Comparison of ENCODE assay signal across 13 cellular contexts in genomic region chr5:176553260-176554085, GRCh38. TPM values are rescaled to one million over a fixed set of nuclear protein-coding genes. Genes with fewer than 3 reads are reported as not detected.
DNase-seq lines count a peak whose midpoint lies in the region; ATAC-seq, FAIRE-seq and TF ChIP-seq lines count a peak whose summit lies in the region.
"Had no signal": no experiment of that assay in that cellular context is flagged by ENCODE, and none has a peak within 500 bp of the region (broad histone marks: within the 10 kb centered on the region; RNA-seq: fewer than 3 reads in every experiment).

No MANE protein-coding gene starts in this region.

- TF ChIP-seq EP300 in H1 (IDR thresholded peaks at IDR 0.05; ENCODE audit: borderline replicate concordance in 1 of 2, low read depth in 2 of 2, low read length in 2 of 2) = no peak

- H3K27me3 ChIP-seq in H1 (replicated peaks in 1 of 4; ENCODE audit: control insufficient read depth in 3 of 4, extremely low read depth in 1 of 4, insufficient read depth in 3 of 4, low read length in 3 of 4) = no peaks in the 10 kb centered on the region
- H3K27me3 ChIP-seq: vagina had no signal

- no peak overlapping the region for H3K18ac ChIP-seq in H1 (ENCODE audit: extremely low read depth, low read length)

- no peak overlapping the region for H3K23ac ChIP-seq in H1 (ENCODE audit: insufficient read length)

- H3K9me3 ChIP-seq in H1 (ENCODE audit: insufficient read depth in 2 of 2, low read depth in 1 of 2, low read length in 1 of 2) = no peaks in the 10 kb centered on the region
- H3K9me3 ChIP-seq: vagina had no signal

- TF ChIP-seq POLR2A in H1 (IDR thresholded peaks at IDR 0.05; ENCODE audit: control extremely low read depth in 1 of 2, low read depth in 2 of 2, low read length in 2 of 2) = no peak

- H3K4ac ChIP-seq in H1 (replicated peaks; ENCODE audit: insufficient read length, low read depth, low read length) = no peak overlapping the region

- 0 out of 2 replicates have a peak overlapping the region, but pooled peaks have one; percentile 19 for H2BK15ac ChIP-seq in H1 (ENCODE audit: low read length)

- H3K27me3 Mint-ChIP-seq in activated T-cell treated with anti-CD3 and anti-CD28 coated beads, Interleukin-2, amount 50 U/mL, for 72 hours (ENCODE audit: low read depth) = no peaks in the 10 kb centered on the region

- H3K79me2 ChIP-seq in H1 (ENCODE audit: control insufficient read depth in 1 of 2, insufficient read depth in 2 of 2, low read length in 2 of 2) = no peaks in the 10 kb centered on the region

- H3K56ac ChIP-seq in H1 (replicated peaks; ENCODE audit: insufficient read length, low read depth, low read length) = no peak overlapping the region

- POLR2A ChIA-PET in H1 (lab: Charles Lee; ENCODE audit: partially characterized antibody) = interaction anchor here (1.1 to 6.9 kb wide), 4 partner anchors 9 to 17 kb away, joined by 3 to 63 read pairs (median 14); partner anchors contain the start of gene RNF44

- H3K36me3 Mint-ChIP-seq in activated T-cell treated with anti-CD3 and anti-CD28 coated beads, Interleukin-2, amount 50 U/mL, for 72 hours (ENCODE audit: insufficient read depth in 2 of 2) = no peaks in the 10 kb centered on the region
- H3K36me3 Mint-ChIP-seq in stimulated activated effector memory CD8-positive, alpha-beta T cell treated with anti-CD3 and anti-CD28 coated beads, Interleukin-12 subunit alpha, Interleukin-12 subunit beta, amount 100 ng/mL, for 72 hours = peaks cover 4% of the 10 kb centered on the region

- TF ChIP-seq RAD21 in H1 (IDR thresholded peaks at IDR 0.05 in 1 of 2, conservative IDR thresholded peaks at IDR 0.05 in 1 of 2; ENCODE audit: low read depth in 2 of 2, low read length in 2 of 2) = no peak

- H2BK120ac ChIP-seq in H1 (replicated peaks; ENCODE audit: low read depth, low read length) = no peak overlapping the region

- H3K23me2 ChIP-seq in H1 (ENCODE audit: low read depth, low read length) = no peaks in the 10 kb centered on the region

- no peak overlapping the region for H3K27ac ChIP-seq in H1 (ENCODE audit: low read depth, low read length)
- H3K27ac ChIP-seq: vagina had no signal

- no peak overlapping the region for H4K5ac ChIP-seq in H1 (ENCODE audit: insufficient read length, low read depth, low read length)

- H3K79me1 ChIP-seq in H1 (ENCODE audit: low read depth, low read length) = no peaks in the 10 kb centered on the region

- peaks cover 48% of the 10 kb centered on the region for H3K4me1 Mint-ChIP-seq in activated T-cell treated with anti-CD3 and anti-CD28 coated beads, Interleukin-2, amount 50 U/mL, for 72 hours (ENCODE audit: low read depth)
- H3K4me1 Mint-ChIP-seq in stimulated activated effector memory CD8-positive, alpha-beta T cell treated with anti-CD3 and anti-CD28 coated beads, Interleukin-12 subunit alpha, Interleukin-12 subunit beta, amount 100 ng/mL, for 72 hours = peaks cover 59% of the 10 kb centered on the region

- H2AK5ac ChIP-seq in H1 (ENCODE audit: low read depth, low read length) = no peak overlapping the region

- no peak for FAIRE-seq in H1 (lab: Jason Lieb, UNC)
- FAIRE-seq: colon had no signal

- 0 out of 4 replicates have a peak overlapping the region, but pooled peaks of 1 of the 2 experiments have one; percentile 5 for H3K4me2 ChIP-seq in H1 (ENCODE audit: insufficient read depth in 1 of 2, low read depth in 2 of 2, low read length in 2 of 2)

- DNase-seq in activated T-cell treated with anti-CD3 and anti-CD28 coated beads, Interleukin-2, amount 50 U/mL, for 72 hours = peak; percentile 41 to 48
- no peak for DNase-seq in activated T-cell treated with anti-CD3 and anti-CD28 coated beads for 4 hours
- peak; percentile 44 for DNase-seq in NCI-H146 treated with DMSO at 0.1 percent for 48 hours (lab: John Stamatoyannopoulos, UW; ENCODE audit: unreplicated experiment)
- no peak for DNase-seq in H1 (ENCODE audit: low read depth in 1 of 2, low spot score in 2 of 2)
- DNase-seq in stimulated activated effector memory CD8-positive, alpha-beta T cell treated with anti-CD3 and anti-CD28 coated beads, Interleukin-12 subunit alpha, Interleukin-12 subunit beta, amount 100 ng/mL, for 72 hours (ENCODE audit: low spot score in 2 of 2) = no peak
- no peak for DNase-seq in GM19238 (ENCODE audit: insufficient read length, low spot score)
- no peak for DNase-seq in activated CD4-positive, alpha-beta T cell treated with anti-CD3 and anti-CD28 coated beads for 4 hours
- no peak for DNase-seq in DMS79 treated with DMSO at 0.1 percent for 48 hours (lab: John Stamatoyannopoulos, UW)
- DNase-seq: activated effector memory CD4-positive, alpha-beta T cell treated with Interleukin-2 at 50 U/mL for 16 hours; C1 segment of cervical spinal cord had no signal

- WGBS in H1 (ENCODE audit: extremely low coverage in 1 of 2, insufficient coverage in 1 of 2, insufficient read length in 1 of 2, insufficient replicate concordance in 2 of 2, low coverage in 1 of 2, low lambda C conversion rate in 2 of 2, missing lambda C conversion rate in 1 of 2), 2 experiments = 82% methylated on average over 16 of the region's 18 CpGs; no CpG with 5 or more reads in 1 of the 2 experiments

- no peak overlapping the region for H2BK20ac ChIP-seq in H1 (ENCODE audit: low read length)

- H3K4me1 ChIP-seq in H1 (replicated peaks in 1 of 4; ENCODE audit: control insufficient read depth in 3 of 4, insufficient read depth in 4 of 4, low read length in 3 of 4) = peaks cover 0 to 11% (median 4%) of the 10 kb centered on the region in 4 experiments; a peak in 3 of 7 replicates
- H3K4me1 ChIP-seq: vagina had no signal

- ATAC-seq in activated T-cell treated with anti-CD3 and anti-CD28 coated beads, Interleukin-2, amount 50 U/mL, for 72 hours (replicated peaks in 1 of 2) = peak; percentile 76 to 81
- peak; percentile 69 for ATAC-seq in stimulated activated effector memory CD8-positive, alpha-beta T cell treated with anti-CD3 and anti-CD28 coated beads, Interleukin-12 subunit alpha, Interleukin-12 subunit beta, amount 100 ng/mL, for 72 hours

- H4K91ac ChIP-seq in H1 (replicated peaks; ENCODE audit: insufficient read length, low read length) = no peak overlapping the region

- H3K36me3 ChIP-seq in H1 (ENCODE audit: control insufficient read depth in 2 of 4, insufficient read depth in 4 of 4, low read length in 3 of 4) = no peaks in the 10 kb centered on the region
- H3K36me3 ChIP-seq: vagina had no signal

- H3K4me3 Mint-ChIP-seq in activated T-cell treated with anti-CD3 and anti-CD28 coated beads, Interleukin-2, amount 50 U/mL, for 72 hours = peak overlapping the region; percentile 21 to 27
- no peak overlapping the region for H3K4me3 Mint-ChIP-seq in stimulated activated effector memory CD8-positive, alpha-beta T cell treated with anti-CD3 and anti-CD28 coated beads, Interleukin-12 subunit alpha, Interleukin-12 subunit beta, amount 100 ng/mL, for 72 hours

- no peak overlapping the region; the same call in 1 of the 2 replicates for H2BK5ac ChIP-seq in H1 (ENCODE audit: low read depth, low read length)

- no peak for TF ChIP-seq CTCF in H1 (IDR thresholded peaks at IDR 0.05; ENCODE audit: control extremely low read depth in 1 of 3, insufficient read depth in 1 of 3, low read depth in 1 of 3, low read length in 3 of 3)

- CTCF ChIA-PET in H1 (lab: Charles Lee; ENCODE audit: partially characterized antibody) = interaction anchor here (0.9 to 3.9 kb wide), 11 partner anchors 11 to 106 kb away, joined by 3 to 27 read pairs (median 4); partner anchors contain the start of genes EIF4E1B, FAF2 and SNCB

- no peaks in the 10 kb centered on the region for H4K20me1 ChIP-seq in H1 (replicated peaks in 1 of 2; ENCODE audit: control insufficient read depth in 1 of 2, insufficient read depth in 2 of 2, low read length in 2 of 2)

- no peak overlapping the region for H2AFZ ChIP-seq in H1 (ENCODE audit: low read length)

- H3K4me3 ChIP-seq in H1 (ENCODE audit: extremely low read depth in 1 of 4, insufficient read depth in 2 of 4, low read depth in 3 of 4, low read length in 4 of 4) = no peak overlapping the region
- H3K4me3 ChIP-seq: vagina had no signal

- H3K9ac ChIP-seq in H1 (replicated peaks in 1 of 4; ENCODE audit: extremely low read depth in 1 of 4, low read depth in 3 of 4, low read length in 3 of 4) = no peak overlapping the region

- H2BK12ac ChIP-seq in H1 (ENCODE audit: low read depth, low read length) = no peak overlapping the region

- no peak overlapping the region for H3K14ac ChIP-seq in H1 (ENCODE audit: insufficient read length)

- no peak overlapping the region for H4K8ac ChIP-seq in H1 (ENCODE audit: extremely low read depth, insufficient read depth, low read length)

- H3K27ac Mint-ChIP-seq in activated T-cell treated with anti-CD3 and anti-CD28 coated beads, Interleukin-2, amount 50 U/mL, for 72 hours = peak overlapping the region; percentile 26
- peak overlapping the region; percentile 48 for H3K27ac Mint-ChIP-seq in stimulated activated effector memory CD8-positive, alpha-beta T cell treated with anti-CD3 and anti-CD28 coated beads, Interleukin-12 subunit alpha, Interleukin-12 subunit beta, amount 100 ng/mL, for 72 hours

- H3K9me3 Mint-ChIP-seq in activated T-cell treated with anti-CD3 and anti-CD28 coated beads, Interleukin-2, amount 50 U/mL, for 72 hours = no peaks in the 10 kb centered on the region
- no peaks in the 10 kb centered on the region for H3K9me3 Mint-ChIP-seq in stimulated activated effector memory CD8-positive, alpha-beta T cell treated with anti-CD3 and anti-CD28 coated beads, Interleukin-12 subunit alpha, Interleukin-12 subunit beta, amount 100 ng/mL, for 72 hours

RNA-seq across cellular contexts. Expression of gene CDHR2, which starts 4.3 kb away (rescaled TPM):
- total RNA-seq in activated T-cell treated with anti-CD3 and anti-CD28 coated beads, Interleukin-2, amount 50 U/mL, for 72 hours = under 1 TPM; 0.67 to 0.81 TPM
- 0.43 and 0.69 TPM in 2 replicates for total RNA-seq in H1 (2021; fragmentation: NEBNext Ultra II Directional; extraction: Animal tissue kit (Norgen Biotek cat#: 25700))
- 0.02 and 0.06 TPM in 2 replicates for polyA plus RNA-seq in H1 (2011; rRNA removed)
- 0.04 TPM for polyA plus RNA-seq in H1 (2011; cell fraction: cytosol; rRNA removed)
- polyA plus RNA-seq in H1 (2011; cell fraction: nucleus; rRNA removed) = 0.26 TPM
- polyA plus RNA-seq in H1 (2012, experiment 1 of 2) = 0.08 to 0.52 TPM (median 0.25 TPM) in 3 of 4 replicates, not detected in the other
- not detected for polyA plus RNA-seq in H1 (2012, experiment 2 of 2)
- 0.04 TPM for polyA plus RNA-seq in H1 (2013, experiment 1 of 2)
- polyA plus RNA-seq in H1 (2013, experiment 2 of 2) = 0.02 TPM
- polyA minus RNA-seq in H1 (2011; rRNA and poly(A)+ RNA removed) = 0.06 and 0.17 TPM in 2 replicates
- not detected for polyA minus RNA-seq in H1 (2011; cell fraction: cytosol; rRNA and poly(A)+ RNA removed)
- 0.50 TPM for polyA minus RNA-seq in H1 (2011; cell fraction: nucleus; rRNA and poly(A)+ RNA removed)
- total RNA-seq: skeletal muscle tissue, vagina had no signal

RNA-seq across cellular contexts. Expression of gene RNF44, which starts 16.3 kb away (rescaled TPM):
- total RNA-seq in activated T-cell treated with anti-CD3 and anti-CD28 coated beads, Interleukin-2, amount 50 U/mL, for 72 hours = 10 to 100 TPM; 93.0 to 93.6 TPM
- 164 and 178 TPM in 2 replicates for total RNA-seq in H1 (2021; fragmentation: NEBNext Ultra II Directional; extraction: Animal tissue kit (Norgen Biotek cat#: 25700))
- 54.7 and 109 TPM in 2 replicates for polyA plus RNA-seq in H1 (2011; rRNA removed)
- polyA plus RNA-seq in H1 (2011; cell fraction: cytosol; rRNA removed) = 42.9 TPM
- 283 TPM for polyA plus RNA-seq in H1 (2011; cell fraction: nucleus; rRNA removed)
- polyA plus RNA-seq in H1 (2012, experiment 1 of 2) = 101 to 137 TPM (median 120 TPM) in 4 replicates
- 87.2 TPM for polyA plus RNA-seq in H1 (2012, experiment 2 of 2)
- 97.6 TPM for polyA plus RNA-seq in H1 (2013, experiment 1 of 2)
- polyA plus RNA-seq in H1 (2013, experiment 2 of 2) = 91.7 TPM
- polyA minus RNA-seq in H1 (2011; rRNA and poly(A)+ RNA removed) = 15.9 and 24.4 TPM in 2 replicates
- polyA minus RNA-seq in H1 (2011; cell fraction: cytosol; rRNA and poly(A)+ RNA removed) = 100 TPM
- 120 TPM for polyA minus RNA-seq in H1 (2011; cell fraction: nucleus; rRNA and poly(A)+ RNA removed)

RNA-seq across cellular contexts. Expression of gene GPRIN1, which starts 56.5 kb away (rescaled TPM):
- 1 to 10 TPM; 1.4 to 2.0 TPM for total RNA-seq in activated T-cell treated with anti-CD3 and anti-CD28 coated beads, Interleukin-2, amount 50 U/mL, for 72 hours
- 12.0 and 12.8 TPM in 2 replicates for total RNA-seq in H1 (2021; fragmentation: NEBNext Ultra II Directional; extraction: Animal tissue kit (Norgen Biotek cat#: 25700))
- 3.3 TPM in 2 replicates for polyA plus RNA-seq in H1 (2011; rRNA removed)
- 3.3 TPM for polyA plus RNA-seq in H1 (2011; cell fraction: cytosol; rRNA removed)
- 4.2 TPM for polyA plus RNA-seq in H1 (2011; cell fraction: nucleus; rRNA removed)
- 7.7 to 10.1 TPM (median 8.3 TPM) in 4 replicates for polyA plus RNA-seq in H1 (2012, experiment 1 of 2)
- 9.6 TPM for polyA plus RNA-seq in H1 (2012, experiment 2 of 2)
- polyA plus RNA-seq in H1 (2013, experiment 1 of 2) = 8.3 TPM
- 8.3 TPM for polyA plus RNA-seq in H1 (2013, experiment 2 of 2)
- polyA minus RNA-seq in H1 (2011; rRNA and poly(A)+ RNA removed) = 3.9 and 5.1 TPM in 2 replicates
- polyA minus RNA-seq in H1 (2011; cell fraction: cytosol; rRNA and poly(A)+ RNA removed) = 6.2 TPM
- polyA minus RNA-seq in H1 (2011; cell fraction: nucleus; rRNA and poly(A)+ RNA removed) = 5.3 TPM

Comparison
In these comparisons a context has a peak if more than half of its experiments do, and no peak if none do; other contexts are left out.
1. DNase-seq: peak in activated T-cell treated with anti-CD3 and anti-CD28 coated beads, Interleukin-2, amount 50 U/mL, for 72 hours (2 of 2) and NCI-H146 treated with DMSO at 0.1 percent for 48 hours (single experiment); none in activated T-cell treated with anti-CD3 and anti-CD28 coated beads for 4 hours (single experiment), H1 (0 of 2), stimulated activated effector memory CD8-positive, alpha-beta T cell treated with anti-CD3 and anti-CD28 coated beads, Interleukin-12 subunit alpha, Interleukin-12 subunit beta, amount 100 ng/mL, for 72 hours (0 of 2), GM19238 (single experiment), activated CD4-positive, alpha-beta T cell treated with anti-CD3 and anti-CD28 coated beads for 4 hours (0 of 2) and DMS79 treated with DMSO at 0.1 percent for 48 hours (single experiment).